8 cellular contexts compared by ENCODE assay signal in genomic region chr3:2099028-2099671, GRCh38. TPM values are rescaled to one million over a fixed set of nuclear protein-coding genes. Genes with fewer than 3 reads are reported as not detected.
DNase-seq lines count a peak whose midpoint lies in the region; ATAC-seq and TF ChIP-seq lines count a peak whose summit lies in the region.

No MANE protein-coding gene starts in this region.

- H3K9me2 ChIP-seq in MM.1S (replicated peaks; ENCODE audit: insufficient read depth, low read length): no peaks in the 10 kb centered on the region

- no peaks in the 10 kb centered on the region for H3F3A ChIP-seq in MM.1S (ENCODE audit: insufficient read depth, low read length)

- H4K20me1 ChIP-seq in MM.1S (ENCODE audit: insufficient read depth, low read length): no peaks in the 10 kb centered on the region
- H4K20me1 ChIP-seq in osteoblast (ENCODE audit: insufficient read depth, low read length): no peaks in the 10 kb centered on the region

- ATAC-seq in HG03342 (IDR thresholded peaks at IDR 0.05; ENCODE audit: unreplicated experiment): no peak
- no peak for ATAC-seq in HG03108 (IDR thresholded peaks at IDR 0.05; ENCODE audit: unreplicated experiment)

- H3K27ac ChIP-seq in MM.1S (ENCODE audit: low read length) (no peak overlapping the region), osteoblast (ENCODE audit: low read depth, low read length) (no peak overlapping the region)

- TF ChIP-seq CTCF in MM.1S (IDR thresholded peaks at IDR 0.05; ENCODE audit: low read length) (no peak), fibroblast of villous mesenchyme (IDR thresholded peaks at IDR 0.05; ENCODE audit: insufficient read depth, low read depth, low read length) (no peak), osteoblast (IDR thresholded peaks at IDR 0.05; ENCODE audit: extremely low read depth, low read depth, low read length) (no peak)

- H3K4me3 ChIP-seq in MM.1S (ENCODE audit: low read length): peak overlapping the region; percentile 74
- H3K4me3 ChIP-seq in fibroblast of villous mesenchyme (ENCODE audit: low read depth, low read length): peak overlapping the region; percentile 7
- H3K4me3 ChIP-seq in osteoblast (ENCODE audit: insufficient read depth, low read length): no peak overlapping the region

- H3K4me2 ChIP-seq in MM.1S (ENCODE audit: low read depth, low read length): peak overlapping the region; percentile 91; the same call in 1 of the 2 replicates
- no peak overlapping the region for H3K4me2 ChIP-seq in osteoblast (ENCODE audit: insufficient read depth, low read length)

- H3K36me3 ChIP-seq in ES-I3 (ENCODE audit: insufficient read depth, low read length) (no peaks in the 10 kb centered on the region), MM.1S (replicated peaks; ENCODE audit: insufficient read depth, low read length) (no peaks in the 10 kb centered on the region), osteoblast (ENCODE audit: insufficient read depth, low read length) (no peaks in the 10 kb centered on the region)

- H2AFZ ChIP-seq in MM.1S (ENCODE audit: low read length) (peak overlapping the region; percentile 58), osteoblast (ENCODE audit: low read length) (no peak overlapping the region)

- H3K27me3 ChIP-seq in MM.1S (replicated peaks; ENCODE audit: insufficient read depth, low read length) (no peaks in the 10 kb centered on the region), osteoblast (ENCODE audit: insufficient read depth, low read length) (no peaks in the 10 kb centered on the region)

- H3K79me2 ChIP-seq in MM.1S (ENCODE audit: low read length): no peaks in the 10 kb centered on the region
- no peaks in the 10 kb centered on the region for H3K79me2 ChIP-seq in osteoblast (ENCODE audit: insufficient read depth, low read length)

- no peak for DNase-seq in MM.1S
- no peak for DNase-seq in fibroblast of villous mesenchyme (ENCODE audit: low read depth)
- peak; percentile 45 for DNase-seq in osteoblast (ENCODE audit: insufficient read length, low spot score, missing footprints)
- DNase-seq in activated effector memory CD4-positive, alpha-beta T cell treated with anti-CD3 and anti-CD28 coated beads, Interleukin-2, amount 50 U/mL, for 16 hours: no peak
- no peak for DNase-seq in GM19238 (ENCODE audit: insufficient read length, low spot score)

- H3K4me1 ChIP-seq in ES-I3 (ENCODE audit: insufficient read depth, low read length) (no peaks in the 10 kb centered on the region; the same call in 1 of the 2 replicates), MM.1S (ENCODE audit: low read length) (no peaks in the 10 kb centered on the region), osteoblast (ENCODE audit: insufficient read depth, low read length) (no peaks in the 10 kb centered on the region)

- H3K9ac ChIP-seq in ES-I3 (ENCODE audit: low read depth, low read length): peak overlapping the region; percentile 72
- H3K9ac ChIP-seq in MM.1S (ENCODE audit: low read length): peak overlapping the region; percentile 52; the same call in 1 of the 2 replicates

- H3K9me3 ChIP-seq in ES-I3 (ENCODE audit: control insufficient read depth, insufficient read depth, low read length): no peaks in the 10 kb centered on the region
- no peaks in the 10 kb centered on the region for H3K9me3 ChIP-seq in MM.1S (replicated peaks; ENCODE audit: insufficient read depth, low read length)
- no peaks in the 10 kb centered on the region for H3K9me3 ChIP-seq in osteoblast (ENCODE audit: low read depth, low read length)

RNA-seq across cellular contexts. Expression of gene CNTN4, which starts 0.5 kb away (rescaled TPM):
- total RNA-seq in fibroblast of villous mesenchyme (6.9 and 9.0 TPM in 2 replicates), osteoblast (under 0.01 TPM in 1 of 2 replicates, not detected in the other)
